19 cellular contexts compared by ENCODE assay signal in the genomic region with DNA sequence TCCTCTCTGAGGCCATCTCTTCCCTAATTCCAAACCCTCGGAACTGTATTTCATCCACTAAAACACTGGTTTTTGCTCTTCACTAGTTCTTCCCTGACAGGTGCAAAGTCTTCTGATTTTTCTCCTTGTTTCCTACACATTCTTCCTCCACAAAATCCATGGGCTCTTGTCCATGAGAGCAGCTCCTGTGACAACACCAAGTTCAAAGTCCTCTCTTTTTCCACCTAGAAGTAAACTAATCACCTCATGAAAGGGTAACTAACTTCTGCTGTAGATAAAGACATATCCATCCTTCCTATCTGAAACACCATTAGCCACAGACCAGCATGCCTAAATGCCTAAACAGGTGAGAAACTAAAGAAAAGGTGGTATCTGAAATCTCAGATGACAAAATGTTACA. TPM values are rescaled to one million over a fixed set of nuclear protein-coding genes. Genes with fewer than 3 reads are reported as not detected.
DNase-seq lines count a peak whose midpoint lies in the region; ATAC-seq and TF ChIP-seq lines count a peak whose summit lies in the region.
"Had no signal": no experiment of that assay in that cellular context is flagged by ENCODE, and none has a peak within 500 bp of the region (broad histone marks: within the 10 kb centered on the region; RNA-seq: fewer than 3 reads in every experiment).

No MANE protein-coding gene starts in this region.

- H3K4me3 ChIP-seq in mammary epithelial cell (replicated peaks in 1 of 3; ENCODE audit: insufficient read depth in 1 of 3, low read depth in 2 of 3, low read length in 3 of 3): no peak overlapping the region
- peak overlapping the region in 1 of 4 donors; percentile 27 for H3K4me3 ChIP-seq in gastrocnemius medialis
- no peak overlapping the region for H3K4me3 ChIP-seq in ovary
- H3K4me3 ChIP-seq: cardiac muscle cell had no signal

- no peak overlapping the region for H2AFZ ChIP-seq in mammary epithelial cell (ENCODE audit: low read depth, low read length)

- H3K9me3 ChIP-seq in mammary epithelial cell (replicated peaks; ENCODE audit: insufficient read depth, low read length) (no peaks in the 10 kb centered on the region), gastrocnemius medialis (no peaks in the 10 kb centered on the region), ovary (no peaks in the 10 kb centered on the region)
- H3K9me3 ChIP-seq: Caco-2, thoracic aorta had no signal

- H3K79me2 ChIP-seq in mammary epithelial cell (ENCODE audit: insufficient read depth, low read length): peaks cover 73% of the 10 kb centered on the region

- in situ Hi-C loops in mammary epithelial cell (cut with MboI; ENCODE audit: low sequenced_read_pairs in 2 of 2): no loop called here
- in situ Hi-C loops in gastrocnemius medialis (cut with MboI; ENCODE audit: low sequenced_read_pairs in 4 of 4): no loop called here

- no peak for DNase-seq in T-helper 2 cell treated with Interferon-gamma antibody and Interleukin-4, amounts not matched to agents 5 μg/mL and 100 μg/mL, for 36 hours (ENCODE audit: low spot score)
- DNase-seq in T-helper 2 cell (no peak), mammary epithelial cell (no peak), gastrocnemius medialis (no peak), ovary (no peak), NCI-H526 (lab: John Stamatoyannopoulos, UW) (no peak)
- DNase-seq: 8988T; activated CD8-positive, alpha-beta memory T cell treated with anti-CD3 and anti-CD28 coated beads, Interleukin-2, amount 50 U/mL, for 4 hours; activated naive CD4-positive, alpha-beta T cell treated with anti-CD3 and anti-CD28 coated beads, Interleukin-2, amount 10 ng/mL, durations not matched to agents 7 days and 5 days; Caco-2; foreskin melanocyte; H7; left ventricle myocardium superior; naive B cell; NCI-H748 treated with DMSO at 0.1 percent for 48 hours; stimulated activated CD4-positive, alpha-beta T cell treated with anti-CD3 and anti-CD28 coated beads, Interleukin-2, amount 100 ng/mL, for 48 hours; T-cell had no signal

- peak overlapping the region; percentile 99 for H3K4me2 ChIP-seq in mammary epithelial cell (ENCODE audit: insufficient read depth, low read depth, low read length)

- intact Hi-C loops in mammary epithelial cell (cut with micrococcal nuclease) (loop anchor here (5.0 kb wide), 1 partner anchor 44 kb away; the partner anchor contains the start of gene PSMB3), gastrocnemius medialis (cut with DNase I; ENCODE audit: low total_unique reads) (loop anchor here (5.0 kb wide), 1 partner anchor 89 kb away; the partner anchor contains the start of gene MLLT6), ovary (cut with DNase I) (no loop called here)

- no peak overlapping the region for H3K9ac ChIP-seq in mammary epithelial cell (ENCODE audit: insufficient read depth, low read length)

- BruUV-seq in mammary epithelial cell (replicated peaks; lab: Mats Ljungman, UMichigan): TSS peak; percentile 6

- H3K4me1 ChIP-seq in mammary epithelial cell (ENCODE audit: insufficient read depth, low read length) (peaks cover 17% of the 10 kb centered on the region), gastrocnemius medialis (peaks cover 34 to 37% of the 10 kb centered on the region in 2 donors), ovary (ENCODE audit: insufficient read depth) (peaks cover 8% of the 10 kb centered on the region)

- H3K36me3 ChIP-seq in mammary epithelial cell (ENCODE audit: insufficient read depth, low read length) (peaks cover 4% of the 10 kb centered on the region), gastrocnemius medialis (peaks cover 0 to 5% of the 10 kb centered on the region in 2 donors), ovary (no peaks in the 10 kb centered on the region)
- H3K36me3 ChIP-seq: thoracic aorta had no signal

- no peak overlapping the region for H3K27ac Mint-ChIP-seq in T-helper 2 cell treated with Interferon-gamma antibody and Interleukin-4, amounts not matched to agents 5 μg/mL and 100 μg/mL, for 36 hours

- no peak for TF ChIP-seq CTCF in mammary epithelial cell (conservative IDR thresholded peaks at IDR 0.05 in 1 of 2, IDR thresholded peaks at IDR 0.05 in 1 of 2; ENCODE audit: extremely low read depth in 1 of 2, insufficient read depth in 1 of 2, low read depth in 1 of 2, low read length in 2 of 2)
- no peak for TF ChIP-seq CTCF in gastrocnemius medialis (IDR thresholded peaks at IDR 0.05 in 4 of 5, conservative IDR thresholded peaks at IDR 0.05 in 1 of 5)
- TF ChIP-seq CTCF in ovary (IDR thresholded peaks at IDR 0.05): no peak

- peak overlapping the region; percentile 2 for H3K4me3 Mint-ChIP-seq in T-helper 2 cell treated with Interferon-gamma antibody and Interleukin-4, amounts not matched to agents 5 μg/mL and 100 μg/mL, for 36 hours

- no peaks in the 10 kb centered on the region for H3K27me3 Mint-ChIP-seq in T-helper 2 cell treated with Interferon-gamma antibody and Interleukin-4, amounts not matched to agents 5 μg/mL and 100 μg/mL, for 36 hours (ENCODE audit: low read depth)
- H3K27me3 Mint-ChIP-seq: activated naive CD4-positive, alpha-beta T cell treated with anti-CD3 and anti-CD28 coated beads, Interleukin-2, amount 10 ng/mL, durations not matched to agents 7 days and 5 days; naive B cell; T-cell had no signal

- H3K27ac ChIP-seq in mammary epithelial cell (ENCODE audit: insufficient read depth, low read depth, low read length) (no peak overlapping the region), gastrocnemius medialis (peak overlapping the region; percentile 94 to 100 (median 100)), ovary (no peak overlapping the region)
- H3K27ac ChIP-seq: cardiac muscle cell had no signal

- TF ChIP-seq POLR2A in gastrocnemius medialis (IDR thresholded peaks at IDR 0.05) (no peak), ovary (IDR thresholded peaks at IDR 0.05) (no peak)

- no peak for ATAC-seq in gastrocnemius medialis
- ATAC-seq: left ventricle myocardium superior, T-cell had no signal

- no peaks in the 10 kb centered on the region for H4K20me1 ChIP-seq in mammary epithelial cell (ENCODE audit: insufficient read depth, low read length)

- CTCF ChIA-PET in mammary epithelial cell (lab: Charles Lee; ENCODE audit: low non-redundant PET): no interaction called here

- H3K4me1 Mint-ChIP-seq in T-helper 2 cell treated with Interferon-gamma antibody and Interleukin-4, amounts not matched to agents 5 μg/mL and 100 μg/mL, for 36 hours (ENCODE audit: low read depth): peaks cover 31% of the 10 kb centered on the region

- dilution Hi-C loops in mammary epithelial cell (cut with HindIII; ENCODE audit: low sequenced_read_pairs): loop anchor here (5.0 kb wide), 4 partner anchors 44 to 101 kb away; partner anchors contain the start of genes LASP1 and PSMB3

- no peaks in the 10 kb centered on the region for H3K9me3 Mint-ChIP-seq in T-helper 2 cell treated with Interferon-gamma antibody and Interleukin-4, amounts not matched to agents 5 μg/mL and 100 μg/mL, for 36 hours
- H3K9me3 Mint-ChIP-seq: activated naive CD4-positive, alpha-beta T cell treated with anti-CD3 and anti-CD28 coated beads, Interleukin-2, amount 10 ng/mL, durations not matched to agents 7 days and 5 days; naive B cell; T-cell had no signal

- WGBS in mammary epithelial cell (ENCODE audit: low coverage, missing lambda C conversion rate): 100% methylated on average over 1 of the region's 1 CpG
- 78 to 98% (median 88%) methylated on average over 1 of the region's 1 CpG for WGBS in ovary, 3 donors

- no peak for TF ChIP-seq EP300 in ovary (IDR thresholded peaks at IDR 0.05)

- H3K27me3 ChIP-seq in mammary epithelial cell (ENCODE audit: insufficient read depth, low read length): no peaks in the 10 kb centered on the region
- H3K27me3 ChIP-seq in gastrocnemius medialis: no peaks in the 10 kb centered on the region
- H3K27me3 ChIP-seq in ovary: no peaks in the 10 kb centered on the region
- H3K27me3 ChIP-seq: cardiac muscle cell had no signal

- H3K36me3 Mint-ChIP-seq in T-helper 2 cell treated with Interferon-gamma antibody and Interleukin-4, amounts not matched to agents 5 μg/mL and 100 μg/mL, for 36 hours (ENCODE audit: low read depth): peaks cover 29% of the 10 kb centered on the region

RNA-seq across cellular contexts. Expression of gene PIP4K2B, which starts 2.9 kb away (rescaled TPM):
- total RNA-seq in mammary epithelial cell (10 to 100 TPM; 34.6 to 55.7 TPM), gastrocnemius medialis (10 to 100 TPM; 57.2 to 97.0 (median 76.8) TPM), ovary (10 to 100 TPM; 32.1 to 74.9 (median 66.5) TPM)
- polyA plus RNA-seq in mammary epithelial cell (26.7 TPM), ovary (10 to 100 TPM; 41.4 to 95.3 TPM)
- polyA minus RNA-seq in mammary epithelial cell: 65.1 TPM

RNA-seq across cellular contexts. Expression of gene CWC25, which starts 28.7 kb away (rescaled TPM):
- 10 to 100 TPM in 1 of 2 donors, 1 to 10 TPM in 1; 9.2 to 18.0 TPM for total RNA-seq in mammary epithelial cell
- polyA plus RNA-seq in mammary epithelial cell: 11.8 TPM
- 9.4 TPM for polyA minus RNA-seq in mammary epithelial cell
- total RNA-seq in gastrocnemius medialis: 10 to 100 TPM in 3 of 4 donors, 1 to 10 TPM in 1; 9.1 to 14.4 (median 12.3) TPM
- 10 to 100 TPM; 16.4 to 21.6 (median 18.6) TPM for total RNA-seq in ovary
- polyA plus RNA-seq in ovary: 10 to 100 TPM; 16.9 to 25.2 TPM

RNA-seq across cellular contexts. Expression of gene PSMB3, which starts 43.9 kb away (rescaled TPM):
- total RNA-seq in mammary epithelial cell (100 to 1,000 TPM; 150 to 218 TPM), gastrocnemius medialis (100 to 1,000 TPM; 211 to 334 (median 280) TPM), ovary (100 to 1,000 TPM in 3 of 7 donors, 10 to 100 TPM in 4; 77.0 to 145 (median 82.0) TPM)
- polyA plus RNA-seq in mammary epithelial cell (426 TPM), ovary (100 to 1,000 TPM; 106 to 138 TPM)
- 235 TPM for polyA minus RNA-seq in mammary epithelial cell

RNA-seq across cellular contexts. Expression of gene PCGF2, which starts 48.3 kb away (rescaled TPM):
- total RNA-seq in mammary epithelial cell: 10 to 100 TPM in 1 of 2 donors, 1 to 10 TPM in 1; 3.0 to 36.4 TPM
- polyA plus RNA-seq in mammary epithelial cell: 6.4 TPM
- 14.0 TPM for polyA minus RNA-seq in mammary epithelial cell
- 1 to 10 TPM; 1.3 to 4.0 (median 1.6) TPM for total RNA-seq in gastrocnemius medialis
- 10 to 100 TPM in 6 of 7 donors, 1 to 10 TPM in 1; 7.4 to 92.7 (median 63.4) TPM for total RNA-seq in ovary
- 10 to 100 TPM; 21.5 to 27.2 TPM for polyA plus RNA-seq in ovary

RNA-seq across cellular contexts. Expression of gene RPL23, which starts 57.1 kb away (rescaled TPM):
- 1,000 to 10,000 TPM in 1 of 2 donors, 100 to 1,000 TPM in 1; 693 to 1,265 TPM for total RNA-seq in mammary epithelial cell
- polyA plus RNA-seq in mammary epithelial cell: 2,470 TPM
- 585 TPM for polyA minus RNA-seq in mammary epithelial cell
- total RNA-seq in gastrocnemius medialis: 1,000 to 10,000 TPM in 1 of 4 donors, 100 to 1,000 TPM in 3; 878 to 1,126 (median 955) TPM
- 1,000 to 10,000 TPM; 2,982 to 5,219 (median 3,257) TPM for total RNA-seq in ovary
- 1,000 to 10,000 TPM; 4,771 to 7,100 TPM for polyA plus RNA-seq in ovary

Comparison
In these comparisons a context has a peak if more than half of its experiments do, and no peak if none do; other contexts are left out.
1. H3K27ac ChIP-seq: peak in gastrocnemius medialis (4 of 4); none in mammary epithelial cell (single experiment) and ovary (0 of 2).
2. intact Hi-C loops: an anchor here in mammary epithelial cell (5.0 kb wide) and gastrocnemius medialis (5.0 kb wide); none called in ovary.